In genomic region chr5:116681334-116682013, GRCh38 we compare ENCODE assay signal across 1 cellular context.
TF ChIP-seq lines count a peak whose summit lies in the region.

No MANE protein-coding gene starts in this region.

TF ChIP-seq in GM12878, 131 proteins besides CTCF, POLR2A, EP300 and RAD21 (continued from another document):
- TF ChIP-seq ZBTB4 (CRISPR knock-in tag; IDR thresholded peaks at IDR 0.05) (no peak), SMARCA5 (IDR thresholded peaks at IDR 0.05) (peak; percentile 60; the same call in 1 of the 2 replicates), USF1 (IDR thresholded peaks at IDR 0.05; ENCODE audit: borderline replicate concordance, extremely low read length, insufficient read depth, low read depth, low read length) (no peak), HDAC6 (IDR thresholded peaks at IDR 0.05; ENCODE audit: unreplicated experiment) (no peak), EZH2 (IDR thresholded peaks at IDR 0.05; ENCODE audit: borderline replicate concordance, control insufficient read depth, low read depth, low read length) (no peak), BMI1 (IDR thresholded peaks at IDR 0.05; ENCODE audit: borderline replicate concordance) (no peak), KLF5 (IDR thresholded peaks at IDR 0.05; ENCODE audit: partially characterized antibody) (no peak), CBFB (IDR thresholded peaks at IDR 0.05; ENCODE audit: low read depth) (peak; percentile 50; the same call in 1 of the 2 replicates), CHD1 (IDR thresholded peaks at IDR 0.05; ENCODE audit: low read depth, low read length) (no peak), RBBP5 (conservative IDR thresholded peaks at IDR 0.05) (no peak), CHD4 (IDR thresholded peaks at IDR 0.05) (no peak), SMAD5 (IDR thresholded peaks at IDR 0.05; ENCODE audit: low read depth) (no peak), TCF3 (IDR thresholded peaks at IDR 0.05; ENCODE audit: borderline replicate concordance, insufficient read depth, low read depth, low read length) (no peak), EGR1 (IDR thresholded peaks at IDR 0.05; ENCODE audit: borderline replicate concordance in 1 of 2, low read depth in 2 of 2, low read length in 2 of 2) (no peak), ZNF207 (IDR thresholded peaks at IDR 0.05; ENCODE audit: borderline replicate concordance) (no peak), SUZ12 (IDR thresholded peaks at IDR 0.05; ENCODE audit: unreplicated experiment) (no peak), USF2 (IDR thresholded peaks at IDR 0.05; ENCODE audit: borderline replicate concordance, low read depth, low read length) (no peak; the same call in 1 of the 2 replicates), RUNX3 (IDR thresholded peaks at IDR 0.05; ENCODE audit: low read length) (peak; percentile 58), HDGF (IDR thresholded peaks at IDR 0.05) (peak; percentile 84; the same call in 1 of the 2 replicates), BCL3 (IDR thresholded peaks at IDR 0.05; ENCODE audit: borderline replicate concordance, insufficient read depth, low read depth, low read length, poor library complexity, severe bottlenecking) (peak; percentile 25), E4F1 (IDR thresholded peaks at IDR 0.05; ENCODE audit: borderline replicate concordance, partially characterized antibody) (no peak), NFYA (IDR thresholded peaks at IDR 0.05; ENCODE audit: borderline replicate concordance, low read depth, low read length) (no peak), RCOR1 (conservative IDR thresholded peaks at IDR 0.05; ENCODE audit: low read depth, low read length) (no peak), BHLHE40 (IDR thresholded peaks at IDR 0.05; ENCODE audit: borderline replicate concordance in 1 of 2, low read depth in 2 of 2, low read length in 1 of 2) (peak in 1 of 2 experiments; percentile 26; a peak in 2 of 4 replicates), E2F8 (IDR thresholded peaks at IDR 0.05; ENCODE audit: low read depth, partially characterized antibody) (no peak), NRF1 (conservative IDR thresholded peaks at IDR 0.05; ENCODE audit: low read depth, low read length) (no peak), CREB1 (IDR thresholded peaks at IDR 0.05; ENCODE audit: low read depth) (peak; percentile 48; the same call in 1 of the 2 replicates), ZBTB40 (IDR thresholded peaks at IDR 0.05; ENCODE audit: borderline replicate concordance) (no peak; the same call in 1 of the 2 replicates), RELA (IDR thresholded peaks at IDR 0.05; ENCODE audit: borderline replicate concordance, partially characterized antibody) (peak; percentile 95), CEBPB (IDR thresholded peaks at IDR 0.05; ENCODE audit: borderline replicate concordance in 1 of 2, low read depth in 2 of 2, low read length in 2 of 2) (no peak; a peak in 1 of 4 replicates), NFIC (IDR thresholded peaks at IDR 0.05; ENCODE audit: low read depth, low read length) (peak; percentile 76), SMC3 (IDR thresholded peaks at IDR 0.05; ENCODE audit: borderline replicate concordance, low read length) (no peak; the same call in 1 of the 2 replicates), CUX1 (IDR thresholded peaks at IDR 0.05; ENCODE audit: insufficient replicate concordance, low read depth, low read length) (no peak), POLR2AphosphoS5 (IDR thresholded peaks at IDR 0.05; ENCODE audit: low read length) (no peak)
